Comparison of ENCODE assay signal across 22 cellular contexts in genomic region chr1:169689395-169689794, GRCh38. TPM values are rescaled to one million over a fixed set of nuclear protein-coding genes. Genes with fewer than 3 reads are reported as not detected.
DNase-seq lines count a peak whose midpoint lies in the region; ATAC-seq, FAIRE-seq and TF ChIP-seq lines count a peak whose summit lies in the region.
"Had no signal": no experiment of that assay in that cellular context is flagged by ENCODE, and none has a peak within 500 bp of the region (broad histone marks: within the 10 kb centered on the region; RNA-seq: fewer than 3 reads in every experiment).

No MANE protein-coding gene starts in this region.

- no peak overlapping the region for H3K14ac ChIP-seq in mesenchymal stem cell (ENCODE audit: low read length in 2 of 2)

- no peaks in the 10 kb centered on the region for H3K9me3 Mint-ChIP-seq in activated CD8-positive, alpha-beta T cell treated with anti-CD3 and anti-CD28 coated beads for 36 hours
- H3K9me3 Mint-ChIP-seq in activated CD8-positive, alpha-beta T cell treated with anti-CD3 and anti-CD28 coated beads, Interleukin-2, amount 10 ng/mL, durations not matched to agents 7 days and 5 days (ENCODE audit: insufficient read depth): no peaks in the 10 kb centered on the region

- no peak overlapping the region for H3K4ac ChIP-seq in mesenchymal stem cell (ENCODE audit: low read depth in 1 of 2, low read length in 2 of 2)

- no peak overlapping the region for H2AK5ac ChIP-seq in mesenchymal stem cell (ENCODE audit: low read length, severe bottlenecking)

- CTCF ChIA-PET in activated CD8-positive, alpha-beta T cell treated with anti-CD3 and anti-CD28 coated beads for 36 hours (lab: Charles Lee): interaction anchor here (0.9 to 9.2 kb wide), 7 partner anchors 8 to 113 kb away, joined by 3 to 96 read pairs (median 6); no protein-coding TSS in a partner anchor
- CTCF ChIA-PET in activated CD8-positive, alpha-beta T cell treated with anti-CD3 and anti-CD28 coated beads, Interleukin-2, amount 10 ng/mL, durations not matched to agents 7 days and 5 days (lab: Charles Lee): interaction anchor here (0.8 to 10.9 kb wide), 5 partner anchors 10 to 103 kb away, joined by 3 to 253 read pairs (median 7); partner anchors contain the start of gene F5

- peak overlapping the region; percentile 48 for H3K4me3 Mint-ChIP-seq in activated CD8-positive, alpha-beta T cell treated with anti-CD3 and anti-CD28 coated beads for 36 hours
- no peak overlapping the region for H3K4me3 Mint-ChIP-seq in activated CD8-positive, alpha-beta T cell treated with anti-CD3 and anti-CD28 coated beads, Interleukin-2, amount 10 ng/mL, durations not matched to agents 7 days and 5 days

- TF ChIP-seq CTCF in activated CD8-positive, alpha-beta T cell treated with anti-CD3 and anti-CD28 coated beads for 36 hours (IDR thresholded peaks at IDR 0.05): no peak
- TF ChIP-seq CTCF in D721Med (IDR thresholded peaks at IDR 0.05; ENCODE audit: insufficient read depth, missing control alignments): no peak

- H3K4me1 ChIP-seq in mesenchymal stem cell (ENCODE audit: control insufficient read depth, insufficient read depth, low read depth, low read length): no peaks in the 10 kb centered on the region
- H3K4me1 ChIP-seq: esophagus squamous epithelium, left ventricle myocardium inferior, SJSA1 had no signal

- intact Hi-C loops in activated CD8-positive, alpha-beta T cell treated with anti-CD3 and anti-CD28 coated beads for 36 hours (cut with micrococcal nuclease): no loop called here

- peak overlapping the region; percentile 23 for H4K8ac ChIP-seq in mesenchymal stem cell (ENCODE audit: low read length)

- peaks cover 43% of the 10 kb centered on the region for H3K4me1 Mint-ChIP-seq in activated CD8-positive, alpha-beta T cell treated with anti-CD3 and anti-CD28 coated beads for 36 hours (ENCODE audit: low read depth)
- H3K4me1 Mint-ChIP-seq in activated CD8-positive, alpha-beta T cell treated with anti-CD3 and anti-CD28 coated beads, Interleukin-2, amount 10 ng/mL, durations not matched to agents 7 days and 5 days (ENCODE audit: low read depth): peaks cover 51% of the 10 kb centered on the region

- no peak overlapping the region for H2BK15ac ChIP-seq in mesenchymal stem cell (ENCODE audit: low read depth, poor library complexity, severe bottlenecking)

- no peak overlapping the region for H2BK5ac ChIP-seq in mesenchymal stem cell (ENCODE audit: low read depth, low read length, poor library complexity, severe bottlenecking)

- no peak overlapping the region for H4K91ac ChIP-seq in mesenchymal stem cell (ENCODE audit: low read length)

- peaks cover 0 to 3% of the 10 kb centered on the region in 2 experiments for H3K27me3 ChIP-seq in mesenchymal stem cell (ENCODE audit: control insufficient read depth in 1 of 2, insufficient read depth in 1 of 2, low read length in 2 of 2)
- H3K27me3 ChIP-seq: esophagus squamous epithelium, ovary, SJSA1 had no signal

- no peaks in the 10 kb centered on the region for H3K27me3 Mint-ChIP-seq in activated CD8-positive, alpha-beta T cell treated with anti-CD3 and anti-CD28 coated beads for 36 hours
- no peaks in the 10 kb centered on the region for H3K27me3 Mint-ChIP-seq in activated CD8-positive, alpha-beta T cell treated with anti-CD3 and anti-CD28 coated beads, Interleukin-2, amount 10 ng/mL, durations not matched to agents 7 days and 5 days (ENCODE audit: low read depth)

- H3K9ac ChIP-seq in mesenchymal stem cell (ENCODE audit: low read length): no peak overlapping the region

- no peak overlapping the region for H2AFZ ChIP-seq in mesenchymal stem cell (ENCODE audit: low read depth, low read length)

- H2BK120ac ChIP-seq in mesenchymal stem cell (ENCODE audit: low read depth, low read length): no peak overlapping the region

- 86% methylated on average over 2 of the region's 2 CpGs for WGBS in mesenchymal stem cell

- FAIRE-seq in D721Med (lab: Jason Lieb, UNC): peak; percentile 98

- no peak for DNase-seq in activated CD8-positive, alpha-beta T cell treated with anti-CD3 and anti-CD28 coated beads for 36 hours
- DNase-seq in activated CD8-positive, alpha-beta T cell treated with anti-CD3 and anti-CD28 coated beads, Interleukin-2, amount 10 ng/mL, durations not matched to agents 7 days and 5 days: no peak
- DNase-seq in D721Med (ENCODE audit: insufficient read length, low spot score) (peak; percentile 30), NCI-H82 (lab: John Stamatoyannopoulos, UW) (peak; percentile 87), mesenchymal stem cell (no peak), islet precursor cell (no peak), NCI-H2107 treated with DMSO at 0.1 percent for 48 hours (lab: John Stamatoyannopoulos, UW; ENCODE audit: unreplicated experiment) (no peak)
- DNase-seq: activated CD4-positive, alpha-beta T cell treated with anti-CD3 and anti-CD28 coated beads, Interleukin-2, amount 50 U/mL, for 1 hour; amygdala; central memory CD4-positive, alpha-beta T cell; esophagus squamous epithelium; Karpas-422; left ventricle myocardium inferior; NCI-H1105; NCI-H2081 treated with DMSO at 0.1 percent for 48 hours; NCI-H510A treated with DMSO at 0.1 percent for 48 hours; ovary; T1000 had no signal

- no peaks in the 10 kb centered on the region for H3K9me3 ChIP-seq in mesenchymal stem cell (ENCODE audit: control insufficient read depth, low read length)
- H3K9me3 ChIP-seq: esophagus squamous epithelium, left ventricle myocardium inferior, ovary, SJSA1 had no signal

- H3K4me3 ChIP-seq in mesenchymal stem cell (ENCODE audit: insufficient read depth in 1 of 2, low read depth in 1 of 2, low read length in 2 of 2): no peak overlapping the region
- H3K4me3 ChIP-seq: esophagus squamous epithelium, left ventricle myocardium inferior, ovary, SJSA1 had no signal

- no peak overlapping the region for H2BK12ac ChIP-seq in mesenchymal stem cell (ENCODE audit: low read length in 2 of 2)

- no peak for ATAC-seq in activated CD8-positive, alpha-beta T cell treated with anti-CD3 and anti-CD28 coated beads for 36 hours
- no peak for ATAC-seq in activated CD8-positive, alpha-beta T cell treated with anti-CD3 and anti-CD28 coated beads, Interleukin-2, amount 10 ng/mL, durations not matched to agents 7 days and 5 days
- ATAC-seq in GM21786 (IDR thresholded peaks at IDR 0.05; ENCODE audit: unreplicated experiment): no peak
- ATAC-seq: sciatic nerve had no signal

- H3K18ac ChIP-seq in mesenchymal stem cell (ENCODE audit: low read depth in 1 of 2, low read length in 2 of 2): no peak overlapping the region

- H3K79me1 ChIP-seq in mesenchymal stem cell (replicated peaks; ENCODE audit: low read length, poor library complexity, severe bottlenecking): no peaks in the 10 kb centered on the region

- POLR2A ChIA-PET in activated CD8-positive, alpha-beta T cell treated with anti-CD3 and anti-CD28 coated beads for 36 hours (lab: Charles Lee): interaction anchor here (1.0 to 9.4 kb wide), 3 partner anchors 9 to 18 kb away, joined by 3 to 66 read pairs (median 12); no protein-coding TSS in a partner anchor
- POLR2A ChIA-PET in activated CD8-positive, alpha-beta T cell treated with anti-CD3 and anti-CD28 coated beads, Interleukin-2, amount 10 ng/mL, durations not matched to agents 7 days and 5 days (lab: Charles Lee): interaction anchor here (1.7 to 8.6 kb wide), 3 partner anchors 9 to 18 kb away, joined by 8 to 94 read pairs (median 11); no protein-coding TSS in a partner anchor

- no peak overlapping the region for H3K23ac ChIP-seq in mesenchymal stem cell (ENCODE audit: low read length in 2 of 2)

- peaks cover 41% of the 10 kb centered on the region for H3K36me3 Mint-ChIP-seq in activated CD8-positive, alpha-beta T cell treated with anti-CD3 and anti-CD28 coated beads for 36 hours (ENCODE audit: low read depth)
- H3K36me3 Mint-ChIP-seq in activated CD8-positive, alpha-beta T cell treated with anti-CD3 and anti-CD28 coated beads, Interleukin-2, amount 10 ng/mL, durations not matched to agents 7 days and 5 days (ENCODE audit: low read depth): peaks cover 32% of the 10 kb centered on the region

- H3K27ac ChIP-seq in mesenchymal stem cell (ENCODE audit: low read length, poor library complexity, severe bottlenecking): no peak overlapping the region
- H3K27ac ChIP-seq: esophagus squamous epithelium, left ventricle myocardium inferior, ovary, SJSA1 had no signal

- no peaks in the 10 kb centered on the region for H3K36me3 ChIP-seq in mesenchymal stem cell (ENCODE audit: control insufficient read depth in 1 of 2, insufficient read depth in 2 of 2, low read depth in 1 of 2, low read length in 2 of 2)
- H3K36me3 ChIP-seq: esophagus squamous epithelium, left ventricle myocardium inferior, ovary, SJSA1 had no signal

- no peak overlapping the region for H3K4me2 ChIP-seq in mesenchymal stem cell (ENCODE audit: low read length, poor library complexity, severe bottlenecking)

- H3K27ac Mint-ChIP-seq in activated CD8-positive, alpha-beta T cell treated with anti-CD3 and anti-CD28 coated beads for 36 hours: no peak overlapping the region
- no peak overlapping the region for H3K27ac Mint-ChIP-seq in activated CD8-positive, alpha-beta T cell treated with anti-CD3 and anti-CD28 coated beads, Interleukin-2, amount 10 ng/mL, durations not matched to agents 7 days and 5 days

RNA-seq across cellular contexts. Expression of gene SELL, which starts 22.0 kb away (rescaled TPM):
- total RNA-seq in activated CD8-positive, alpha-beta T cell treated with anti-CD3 and anti-CD28 coated beads for 36 hours: 100 to 1,000 TPM; 105 to 110 TPM
- 100 to 1,000 TPM; 192 to 222 TPM for total RNA-seq in activated CD8-positive, alpha-beta T cell treated with anti-CD3 and anti-CD28 coated beads, Interleukin-2, amount 10 ng/mL, durations not matched to agents 7 days and 5 days
- 0.94 TPM for polyA plus RNA-seq in mesenchymal stem cell (2013, experiment 1 of 2)
- 0.99 TPM for polyA plus RNA-seq in mesenchymal stem cell (2013, experiment 2 of 2)

RNA-seq across cellular contexts. Expression of gene SELE, which starts 44.5 kb away (rescaled TPM):
- not detected for total RNA-seq in activated CD8-positive, alpha-beta T cell treated with anti-CD3 and anti-CD28 coated beads for 36 hours
- total RNA-seq in activated CD8-positive, alpha-beta T cell treated with anti-CD3 and anti-CD28 coated beads, Interleukin-2, amount 10 ng/mL, durations not matched to agents 7 days and 5 days: not detected
- polyA plus RNA-seq in mesenchymal stem cell (2013, experiment 1 of 2): not detected
- polyA plus RNA-seq in mesenchymal stem cell (2013, experiment 2 of 2): not detected

RNA-seq across cellular contexts. Expression of gene SELP, which starts 59.5 kb away (rescaled TPM):
- under 1 TPM; 0.50 to 0.81 TPM for total RNA-seq in activated CD8-positive, alpha-beta T cell treated with anti-CD3 and anti-CD28 coated beads for 36 hours
- total RNA-seq in activated CD8-positive, alpha-beta T cell treated with anti-CD3 and anti-CD28 coated beads, Interleukin-2, amount 10 ng/mL, durations not matched to agents 7 days and 5 days: under 1 TPM in 1 of 2 experiments, not detected in 1; 0.13 TPM
- 9.2 TPM for polyA plus RNA-seq in mesenchymal stem cell (2013, experiment 1 of 2)
- polyA plus RNA-seq in mesenchymal stem cell (2013, experiment 2 of 2): 9.6 TPM
- total RNA-seq: Daoy, SJSA1 had no signal

Comparison
In these comparisons a context has a peak if more than half of its experiments do, and no peak if none do; other contexts are left out.
1. DNase-seq: peak in D721Med (single experiment) and NCI-H82 (single experiment); none in activated CD8-positive, alpha-beta T cell treated with anti-CD3 and anti-CD28 coated beads for 36 hours (single experiment), activated CD8-positive, alpha-beta T cell treated with anti-CD3 and anti-CD28 coated beads, Interleukin-2, amount 10 ng/mL, durations not matched to agents 7 days and 5 days (single experiment), mesenchymal stem cell (single experiment), islet precursor cell (single experiment) and NCI-H2107 treated with DMSO at 0.1 percent for 48 hours (single experiment).